In genomic region chr17:50547035-50547735, GRCh38 we compare ENCODE assay signal across 8 cellular contexts. TPM values are rescaled to one million over a fixed set of nuclear protein-coding genes. Genes with fewer than 3 reads are reported as not detected.
DNase-seq lines count a peak whose midpoint lies in the region; ATAC-seq and TF ChIP-seq lines count a peak whose summit lies in the region.

Gene SPATA20, plus strand, starts transcription at chr17:50547174. Its CDS starts 35 bp downstream, at chr17:50547209.

- intact Hi-C loops in activated CD4-positive, alpha-beta T cell treated with anti-CD3 and anti-CD28 coated beads for 36 hours (cut with DNase I, micrococcal nuclease): loop anchor here (1.0 to 10.0 kb wide), 11 partner anchors 13 to 608 kb away; partner anchors contain the start of genes CACNA1G (in 1 of the 2), NME1 (in 1 of the 2) and RSAD1 (in 1 of the 2)
- intact Hi-C loops in left colon (cut with DNase I, micrococcal nuclease): loop anchor here (5.0 to 10.0 kb wide), 3 partner anchors 90 to 298 kb away; partner anchors contain the start of gene WFIKKN2 (in 1 of the 2)

- H3K4me3 Mint-ChIP-seq in activated CD4-positive, alpha-beta T cell treated with anti-CD3 and anti-CD28 coated beads for 36 hours: peak within 1 kb of the TSS; percentile 63

- H3K4me3 ChIP-seq in choroid plexus epithelial cell (ENCODE audit: low read depth, low read length): peak within 1 kb of the TSS; percentile 70

- CTCF ChIA-PET in activated CD4-positive, alpha-beta T cell treated with anti-CD3 and anti-CD28 coated beads for 36 hours (lab: Charles Lee): interaction anchor here (0.6 to 2.8 kb wide), 5 partner anchors 15 to 80 kb away, joined by 3 to 13 read pairs (median 4); no protein-coding TSS in a partner anchor

- peaks cover 8% of the 10 kb centered on the region for H3K4me1 Mint-ChIP-seq in activated CD4-positive, alpha-beta T cell treated with anti-CD3 and anti-CD28 coated beads for 36 hours

- no peaks in the 10 kb centered on the region for H3K36me3 Mint-ChIP-seq in activated CD4-positive, alpha-beta T cell treated with anti-CD3 and anti-CD28 coated beads for 36 hours (ENCODE audit: low read depth)

- ATAC-seq in GM18870 (IDR thresholded peaks at IDR 0.05; ENCODE audit: unreplicated experiment) (peak; percentile 44), HG03159 (IDR thresholded peaks at IDR 0.05; ENCODE audit: unreplicated experiment) (peak; percentile 77), left colon (peak; percentile 59)
- ATAC-seq in activated CD4-positive, alpha-beta T cell treated with anti-CD3 and anti-CD28 coated beads for 36 hours: peak; percentile 88

- peak; percentile 90 for DNase-seq in AG08395 (ENCODE audit: low spot score)
- DNase-seq in NCI-H345 treated with DMSO at 0.1 percent for 48 hours (lab: John Stamatoyannopoulos, UW; ENCODE audit: unreplicated experiment): peak; percentile 66
- peak; percentile 93 for DNase-seq in activated CD4-positive, alpha-beta T cell treated with anti-CD3 and anti-CD28 coated beads for 36 hours
- DNase-seq in choroid plexus epithelial cell (ENCODE audit: low read depth): peak; percentile 93
- peak; percentile 93 to 95 for DNase-seq in left colon
- DNase-seq in stimulated activated CD4-positive, alpha-beta T cell treated with anti-CD3 and anti-CD28 coated beads, Interleukin-1b, Interleukin-23, amount 100 ng/mL, for 4 hours (ENCODE audit: low read depth in 2 of 2): peak; percentile 71 to 79

- H3K27me3 Mint-ChIP-seq in activated CD4-positive, alpha-beta T cell treated with anti-CD3 and anti-CD28 coated beads for 36 hours: peaks cover 7% of the 10 kb centered on the region

- H3K27ac Mint-ChIP-seq in activated CD4-positive, alpha-beta T cell treated with anti-CD3 and anti-CD28 coated beads for 36 hours: no peak within 1 kb of the TSS

- POLR2A ChIA-PET in activated CD4-positive, alpha-beta T cell treated with anti-CD3 and anti-CD28 coated beads for 36 hours (lab: Charles Lee): no interaction called here

- TF ChIP-seq CTCF in choroid plexus epithelial cell (conservative IDR thresholded peaks at IDR 0.05; ENCODE audit: low read depth, low read length): peak; percentile 93

- no peaks in the 10 kb centered on the region for H3K9me3 Mint-ChIP-seq in activated CD4-positive, alpha-beta T cell treated with anti-CD3 and anti-CD28 coated beads for 36 hours (ENCODE audit: low read depth)

RNA-seq across cellular contexts. Expression of gene SPATA20, which starts in this region (rescaled TPM):
- 10 to 100 TPM in 1 of 2 experiments, 1 to 10 TPM in 1; 9.0 to 10.7 TPM for total RNA-seq in activated CD4-positive, alpha-beta T cell treated with anti-CD3 and anti-CD28 coated beads for 36 hours
- 10 to 100 TPM; 61.1 to 66.7 TPM for total RNA-seq in left colon

Comparison
In these comparisons a context has a peak if more than half of its experiments do, and no peak if none do; other contexts are left out.
1. Peak in every context shown above with its lines: DNase-seq, ATAC-seq and H3K4me3 ChIP-seq.
2. RNA of gene SPATA20 (total RNA-seq): 61.1 to 66.7 TPM in left colon; 9.0 to 10.7 TPM in activated CD4-positive, alpha-beta T cell treated with anti-CD3 and anti-CD28 coated beads for 36 hours; every median in the first group is over 4 times any median in the second.